Comparison of ENCODE assay signal across 13 cellular contexts in genomic region chr19:15123031-15123890, GRCh38. TPM values are rescaled to one million over a fixed set of nuclear protein-coding genes. Genes with fewer than 3 reads are reported as not detected.
DNase-seq lines count a peak whose midpoint lies in the region; ATAC-seq and TF ChIP-seq lines count a peak whose summit lies in the region.
"Had no signal": no experiment of that assay in that cellular context is flagged by ENCODE, and none has a peak within 500 bp of the region (broad histone marks: within the 10 kb centered on the region; RNA-seq: fewer than 3 reads in every experiment).

No MANE protein-coding gene starts in this region.

- peak overlapping the region; percentile 25 for H3K27ac Mint-ChIP-seq in activated CD4-positive, alpha-beta T cell treated with anti-CD3 and anti-CD28 coated beads, Interleukin-2, amount 10 ng/mL, durations not matched to agents 7 days and 5 days
- H3K27ac Mint-ChIP-seq in T-helper 17 cell (peak overlapping the region; percentile 99), glutamatergic neuron (ENCODE audit: unreplicated experiment) (peak overlapping the region; percentile 97)
- peak overlapping the region; percentile 97 for H3K27ac Mint-ChIP-seq in stimulated activated effector memory CD8-positive, alpha-beta T cell treated with anti-CD3 and anti-CD28 coated beads, Interleukin-12 subunit alpha, Interleukin-12 subunit beta, amount 100 ng/mL, for 72 hours
- H3K27ac Mint-ChIP-seq: activated naive CD4-positive, alpha-beta T cell treated with anti-CD3 and anti-CD28 coated beads for 36 hours had no signal

- H3K4me1 Mint-ChIP-seq in activated CD4-positive, alpha-beta T cell treated with anti-CD3 and anti-CD28 coated beads, Interleukin-2, amount 10 ng/mL, durations not matched to agents 7 days and 5 days, result peaks cover 22% of the 10 kb centered on the region
- H3K4me1 Mint-ChIP-seq in T-helper 17 cell (peaks cover 29% of the 10 kb centered on the region), glutamatergic neuron (ENCODE audit: low read depth, unreplicated experiment) (peaks cover 4% of the 10 kb centered on the region)
- peaks cover 26% of the 10 kb centered on the region for H3K4me1 Mint-ChIP-seq in stimulated activated effector memory CD8-positive, alpha-beta T cell treated with anti-CD3 and anti-CD28 coated beads, Interleukin-12 subunit alpha, Interleukin-12 subunit beta, amount 100 ng/mL, for 72 hours

- no peak for TF ChIP-seq CTCF in glutamatergic neuron (IDR thresholded peaks at IDR 0.05; ENCODE audit: partially characterized antibody, unreplicated experiment)

- POLR2A ChIA-PET in activated CD4-positive, alpha-beta T cell treated with anti-CD3 and anti-CD28 coated beads, Interleukin-2, amount 10 ng/mL, durations not matched to agents 7 days and 5 days (lab: Charles Lee), result no interaction called here

- H3K9me3 ChIP-seq in T-helper 17 cell (ENCODE audit: control insufficient read depth, low read length, poor library complexity, severe bottlenecking), result no peaks in the 10 kb centered on the region

- CTCF ChIA-PET in activated CD4-positive, alpha-beta T cell treated with anti-CD3 and anti-CD28 coated beads, Interleukin-2, amount 10 ng/mL, durations not matched to agents 7 days and 5 days (lab: Charles Lee), result interaction anchor here (1.5 kb wide), 1 partner anchor 432 kb away, joined by 5 read pairs; no protein-coding TSS in a partner anchor

- H3K9me3 Mint-ChIP-seq in activated CD4-positive, alpha-beta T cell treated with anti-CD3 and anti-CD28 coated beads, Interleukin-2, amount 10 ng/mL, durations not matched to agents 7 days and 5 days, result no peaks in the 10 kb centered on the region
- peaks cover 5% of the 10 kb centered on the region for H3K9me3 Mint-ChIP-seq in glutamatergic neuron (ENCODE audit: unreplicated experiment)
- H3K9me3 Mint-ChIP-seq in stimulated activated effector memory CD8-positive, alpha-beta T cell treated with anti-CD3 and anti-CD28 coated beads, Interleukin-12 subunit alpha, Interleukin-12 subunit beta, amount 100 ng/mL, for 72 hours, result no peaks in the 10 kb centered on the region
- H3K9me3 Mint-ChIP-seq: activated naive CD4-positive, alpha-beta T cell treated with anti-CD3 and anti-CD28 coated beads for 36 hours had no signal

- no peak for ATAC-seq in T-helper 17 cell
- ATAC-seq in stimulated activated effector memory CD8-positive, alpha-beta T cell treated with anti-CD3 and anti-CD28 coated beads, Interleukin-12 subunit alpha, Interleukin-12 subunit beta, amount 100 ng/mL, for 72 hours, result no peak
- no peak for ATAC-seq in HG03280 (IDR thresholded peaks at IDR 0.05; ENCODE audit: unreplicated experiment)
- no peak for ATAC-seq in HG02973 (IDR thresholded peaks at IDR 0.05; ENCODE audit: unreplicated experiment)
- ATAC-seq in GM19452 (IDR thresholded peaks at IDR 0.05; ENCODE audit: unreplicated experiment), result no peak

- peaks cover 41% of the 10 kb centered on the region for H3K36me3 Mint-ChIP-seq in activated CD4-positive, alpha-beta T cell treated with anti-CD3 and anti-CD28 coated beads, Interleukin-2, amount 10 ng/mL, durations not matched to agents 7 days and 5 days (ENCODE audit: low read depth)
- H3K36me3 Mint-ChIP-seq in T-helper 17 cell (ENCODE audit: low read depth) (peaks cover 7% of the 10 kb centered on the region), glutamatergic neuron (ENCODE audit: unreplicated experiment) (no peaks in the 10 kb centered on the region)
- H3K36me3 Mint-ChIP-seq in stimulated activated effector memory CD8-positive, alpha-beta T cell treated with anti-CD3 and anti-CD28 coated beads, Interleukin-12 subunit alpha, Interleukin-12 subunit beta, amount 100 ng/mL, for 72 hours, result peaks cover 51% of the 10 kb centered on the region

- H3K4me3 Mint-ChIP-seq in activated CD4-positive, alpha-beta T cell treated with anti-CD3 and anti-CD28 coated beads, Interleukin-2, amount 10 ng/mL, durations not matched to agents 7 days and 5 days, result peak overlapping the region; percentile 82
- H3K4me3 Mint-ChIP-seq in T-helper 17 cell, result peak overlapping the region; percentile 28
- H3K4me3 Mint-ChIP-seq in glutamatergic neuron (ENCODE audit: unreplicated experiment), result peak overlapping the region; percentile 100
- H3K4me3 Mint-ChIP-seq in stimulated activated effector memory CD8-positive, alpha-beta T cell treated with anti-CD3 and anti-CD28 coated beads, Interleukin-12 subunit alpha, Interleukin-12 subunit beta, amount 100 ng/mL, for 72 hours, result peak overlapping the region; percentile 93

- H3K27me3 Mint-ChIP-seq in activated CD4-positive, alpha-beta T cell treated with anti-CD3 and anti-CD28 coated beads, Interleukin-2, amount 10 ng/mL, durations not matched to agents 7 days and 5 days, result no peaks in the 10 kb centered on the region
- no peaks in the 10 kb centered on the region for H3K27me3 Mint-ChIP-seq in T-helper 17 cell
- H3K27me3 Mint-ChIP-seq in glutamatergic neuron (ENCODE audit: unreplicated experiment), result peaks cover 9% of the 10 kb centered on the region

- DNase-seq in activated CD4-positive, alpha-beta T cell treated with anti-CD3 and anti-CD28 coated beads, Interleukin-2, amount 10 ng/mL, durations not matched to agents 7 days and 5 days, result no peak
- DNase-seq in activated CD4-positive, alpha-beta T cell treated with anti-CD3 and anti-CD28 coated beads, Interleukin-2, amount 50 U/mL, for 4 hours, result no peak
- DNase-seq in T-helper 17 cell (no peak), glutamatergic neuron (no peak)
- no peak for DNase-seq in stimulated activated effector memory CD8-positive, alpha-beta T cell treated with anti-CD3 and anti-CD28 coated beads, Interleukin-12 subunit alpha, Interleukin-12 subunit beta, amount 100 ng/mL, for 72 hours (ENCODE audit: low spot score in 2 of 2)
- DNase-seq: activated naive CD4-positive, alpha-beta T cell treated with anti-CD3 and anti-CD28 coated beads for 36 hours had no signal

RNA-seq across cellular contexts. Expression of gene SYDE1, which starts 16.1 kb away (rescaled TPM):
- total RNA-seq in activated CD4-positive, alpha-beta T cell treated with anti-CD3 and anti-CD28 coated beads, Interleukin-2, amount 10 ng/mL, durations not matched to agents 7 days and 5 days, result under 1 TPM; 0.15 to 0.29 TPM
- under 1 TPM in 1 of 2 donors, not detected in 1; 0.12 TPM for total RNA-seq in T-helper 17 cell
- 0.71 TPM for total RNA-seq in glutamatergic neuron (ENCODE audit: unreplicated experiment)

RNA-seq across cellular contexts. Expression of gene OR1I1, which starts 41.2 kb away (rescaled TPM):
- total RNA-seq in activated CD4-positive, alpha-beta T cell treated with anti-CD3 and anti-CD28 coated beads, Interleukin-2, amount 10 ng/mL, durations not matched to agents 7 days and 5 days, result not detected
- total RNA-seq in T-helper 17 cell (not detected), glutamatergic neuron (ENCODE audit: unreplicated experiment) (not detected)
- total RNA-seq: A673; activated naive CD4-positive, alpha-beta T cell treated with anti-CD3 and anti-CD28 coated beads for 36 hours; endothelial cell of umbilical vein; M059J; posterior vena cava had no signal

Comparison
In these comparisons a context has a peak if more than half of its experiments do, and no peak if none do; other contexts are left out.
1. H3K27ac Mint-ChIP-seq: peak in every context shown above with its lines; median percentile 99 in T-helper 17 cell; 97 in glutamatergic neuron; 97 in stimulated activated effector memory CD8-positive, alpha-beta T cell treated with anti-CD3 and anti-CD28 coated beads, Interleukin-12 subunit alpha, Interleukin-12 subunit beta, amount 100 ng/mL, for 72 hours; 25 in activated CD4-positive, alpha-beta T cell treated with anti-CD3 and anti-CD28 coated beads, Interleukin-2, amount 10 ng/mL, durations not matched to agents 7 days and 5 days.
2. H3K4me3 Mint-ChIP-seq: peak in every context shown above with its lines; median percentile 100 in glutamatergic neuron; 93 in stimulated activated effector memory CD8-positive, alpha-beta T cell treated with anti-CD3 and anti-CD28 coated beads, Interleukin-12 subunit alpha, Interleukin-12 subunit beta, amount 100 ng/mL, for 72 hours; 82 in activated CD4-positive, alpha-beta T cell treated with anti-CD3 and anti-CD28 coated beads, Interleukin-2, amount 10 ng/mL, durations not matched to agents 7 days and 5 days; 28 in T-helper 17 cell.